16 cellular contexts compared by ENCODE assay signal in the genomic region with DNA sequence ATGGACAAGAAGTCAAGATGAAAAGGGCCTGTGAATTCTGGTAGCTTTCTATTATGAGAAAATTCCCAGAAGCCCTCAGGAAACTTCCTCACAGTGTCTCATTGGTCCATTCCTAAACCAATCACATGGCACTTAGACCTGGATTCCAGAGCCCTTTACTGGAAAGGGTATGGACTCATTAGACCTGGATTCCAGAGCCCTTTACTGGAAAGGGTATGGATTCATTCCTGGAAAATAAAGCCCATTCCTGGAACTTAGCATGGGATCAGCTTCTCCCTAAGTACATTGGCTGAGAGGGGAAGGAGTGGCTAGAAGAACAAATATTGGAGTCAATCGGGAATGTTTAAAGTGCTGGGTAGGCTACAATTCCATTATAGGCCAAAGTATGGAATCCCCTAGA. TPM values are rescaled to one million over a fixed set of nuclear protein-coding genes. Genes with fewer than 3 reads are reported as not detected.
DNase-seq lines count a peak whose midpoint lies in the region; ATAC-seq and TF ChIP-seq lines count a peak whose summit lies in the region.
"Had no signal": no experiment of that assay in that cellular context is flagged by ENCODE, and none has a peak within 500 bp of the region (broad histone marks: within the 10 kb centered on the region; RNA-seq: fewer than 3 reads in every experiment).

No MANE protein-coding gene starts in this region.

- H3K4me1 Mint-ChIP-seq in GM23338 (no peaks in the 10 kb centered on the region; the same call in 2 of the 3 replicates), neural progenitor cell (peaks cover under 1% of the 10 kb centered on the region)

- H3K79me2 ChIP-seq in GM23338 (replicated peaks; ENCODE audit: insufficient read depth) = peaks cover 10% of the 10 kb centered on the region
- H3K79me2 ChIP-seq in HCT116 (ENCODE audit: insufficient read depth, low read length) = peaks cover 14% of the 10 kb centered on the region
- peaks cover 11% of the 10 kb centered on the region for H3K79me2 ChIP-seq in neural progenitor cell (ENCODE audit: low read depth)

- no peak overlapping the region for H2BK5ac ChIP-seq in neuronal stem cell (ENCODE audit: low read length)

- no peak overlapping the region for H2BK120ac ChIP-seq in neuronal stem cell (ENCODE audit: low read depth, low read length)

- no peak for DNase-seq in GM23338 (ENCODE audit: low spot score)
- no peak for DNase-seq in HCT116 (ENCODE audit: low read depth, low spot score)
- DNase-seq in neural progenitor cell (ENCODE audit: low spot score) = no peak
- DNase-seq in neuronal stem cell (ENCODE audit: low spot score) = no peak
- DNase-seq in AG20443 (ENCODE audit: low spot score) = no peak
- no peak for DNase-seq in A673 (ENCODE audit: low spot score)
- DNase-seq: 8988T; Caco-2; Calu3; CD4-positive, alpha-beta T cell; CD8-positive, alpha-beta T cell; DMS79 treated with DMSO at 0.1 percent for 48 hours; GF-D8 had no signal

- H3K27ac ChIP-seq in GM23338 (ENCODE audit: low read depth) = no peak overlapping the region
- H3K27ac ChIP-seq in HCT116 (ENCODE audit: low read depth, low read length) = no peak overlapping the region
- H3K27ac ChIP-seq in neural progenitor cell = no peak overlapping the region
- no peak overlapping the region for H3K27ac ChIP-seq in neuronal stem cell (replicated peaks; ENCODE audit: low read length)
- H3K27ac ChIP-seq in A673 (ENCODE audit: low read depth, low read length, poor library complexity, severe bottlenecking) = no peak overlapping the region
- H3K27ac ChIP-seq: BLaER1 treated with 17β-estradiol and CSF1 and Interleukin-3, amounts not matched to agents 10 nM and 100 nM; C4-2B had no signal

- peaks cover 3% of the 10 kb centered on the region for H4K20me1 ChIP-seq in GM23338 (replicated peaks; ENCODE audit: insufficient read depth)
- peaks cover 1% of the 10 kb centered on the region; the same call in 1 of the 2 replicates for H4K20me1 ChIP-seq in HCT116 (ENCODE audit: insufficient read depth)
- H4K20me1 ChIP-seq in neural progenitor cell (ENCODE audit: low read depth) = peaks cover 10% of the 10 kb centered on the region

- POLR2A ChIA-PET in HCT116 (lab: Charles Lee) (no interaction called here), A673 (lab: Charles Lee; ENCODE audit: low non-redundant PET) (no interaction called here)

- no peak for TF ChIP-seq RAD21 in HCT116 (IDR thresholded peaks at IDR 0.05; ENCODE audit: low read depth)

- H4K91ac ChIP-seq in neuronal stem cell (ENCODE audit: low read depth, low read length, poor library complexity) = no peak overlapping the region

- H3K27me3 Mint-ChIP-seq in GM23338 (ENCODE audit: insufficient read depth, low read depth, poor library complexity) (peaks cover 19% of the 10 kb centered on the region), neural progenitor cell (ENCODE audit: insufficient read depth, low read depth) (peaks cover 3% of the 10 kb centered on the region)
- H3K27me3 Mint-ChIP-seq: CD4-positive, alpha-beta T cell had no signal

- H3K27me3 ChIP-seq in GM23338 (ENCODE audit: insufficient read depth) (peaks cover 7% of the 10 kb centered on the region; the same call in 1 of the 2 replicates), HCT116 (ENCODE audit: insufficient read depth, low read length) (peaks cover under 1% of the 10 kb centered on the region; the same call in 1 of the 2 replicates), neural progenitor cell (peaks cover 56% of the 10 kb centered on the region), neuronal stem cell (ENCODE audit: control insufficient read depth in 3 of 3, insufficient read depth in 3 of 3, low read depth in 1 of 3, low read length in 3 of 3) (peaks cover 0 to 22% (median 0%) of the 10 kb centered on the region in 3 experiments), A673 (replicated peaks; ENCODE audit: insufficient read depth, low read depth, low read length, poor library complexity) (no peaks in the 10 kb centered on the region)
- H3K27me3 ChIP-seq: BLaER1 treated with 17β-estradiol and CSF1 and Interleukin-3, amounts not matched to agents 10 nM and 100 nM had no signal

- H3F3A ChIP-seq in GM23338 (replicated peaks; ENCODE audit: low read depth) = no peaks in the 10 kb centered on the region
- H3F3A ChIP-seq in neural progenitor cell (ENCODE audit: low read depth) = peaks cover 2% of the 10 kb centered on the region

- H3K9ac ChIP-seq in HCT116 (ENCODE audit: low read length) (no peak overlapping the region), neural progenitor cell (no peak overlapping the region), neuronal stem cell (ENCODE audit: low read depth, low read length, poor library complexity) (no peak overlapping the region)
- H3K9ac ChIP-seq: BLaER1 treated with 17β-estradiol and CSF1 and Interleukin-3, amounts not matched to agents 10 nM and 100 nM had no signal

- H3K4me1 ChIP-seq in GM23338 (ENCODE audit: insufficient read depth) (no peaks in the 10 kb centered on the region), HCT116 (ENCODE audit: control insufficient read depth in 1 of 2, insufficient read depth in 2 of 2, low read length in 2 of 2) (peaks cover 6 to 14% of the 10 kb centered on the region in 2 experiments), neural progenitor cell (no peaks in the 10 kb centered on the region), neuronal stem cell (ENCODE audit: control insufficient read depth in 2 of 2, insufficient read depth in 1 of 2, low read depth in 1 of 2, low read length in 2 of 2) (peaks cover 0 to 1% of the 10 kb centered on the region in 2 donors), A673 (ENCODE audit: insufficient read depth, low read length, poor library complexity, severe bottlenecking) (no peaks in the 10 kb centered on the region)

- H3K4ac ChIP-seq in neuronal stem cell (ENCODE audit: low read length) = no peak overlapping the region

- H3K79me1 ChIP-seq in neuronal stem cell (ENCODE audit: low read depth, low read length) = peaks cover 2% of the 10 kb centered on the region

- H3K27ac Mint-ChIP-seq in GM23338 (no peak overlapping the region), neural progenitor cell (no peak overlapping the region)
- H3K27ac Mint-ChIP-seq: CD4-positive, alpha-beta T cell; CD8-positive, alpha-beta T cell had no signal

- H4K8ac ChIP-seq in neuronal stem cell (ENCODE audit: low read depth, low read length) = no peak overlapping the region

- H3K14ac ChIP-seq in neuronal stem cell (ENCODE audit: low read length) = no peak overlapping the region

- ATAC-seq in GM23338 = no peak
- no peak for ATAC-seq in HCT116
- no peak for ATAC-seq in HG02642 (IDR thresholded peaks at IDR 0.05; ENCODE audit: poor library complexity, unreplicated experiment)
- ATAC-seq: CD8-positive, alpha-beta T cell had no signal

- no peak overlapping the region for H3K4me2 ChIP-seq in GM23338
- H3K4me2 ChIP-seq in HCT116 (ENCODE audit: low read length) = no peak overlapping the region
- no peak overlapping the region for H3K4me2 ChIP-seq in neural progenitor cell
- no peak overlapping the region for H3K4me2 ChIP-seq in neuronal stem cell (ENCODE audit: insufficient read depth, low read length, poor library complexity, severe bottlenecking)
- H3K4me2 ChIP-seq: BLaER1 treated with 17β-estradiol and CSF1 and Interleukin-3, amounts not matched to agents 10 nM and 100 nM had no signal

- intact Hi-C loops in HCT116 (cut with micrococcal nuclease) = no loop called here
- intact Hi-C loops in A673 (cut with micrococcal nuclease; ENCODE audit: unreplicated experiment) = no loop called here

- H2BK12ac ChIP-seq in neuronal stem cell (ENCODE audit: low read length) = no peak overlapping the region

- no peak overlapping the region for H3K23ac ChIP-seq in neuronal stem cell (ENCODE audit: low read depth, low read length, poor library complexity)

- BruUV-seq in HCT116 (replicated peaks; lab: Mats Ljungman, UMichigan) (no TSS peak), A673 (replicated peaks; lab: Mats Ljungman, UMichigan) (no TSS peak)

- H3K36me3 ChIP-seq in GM23338 (ENCODE audit: insufficient read depth) (no peaks in the 10 kb centered on the region), HCT116 (ENCODE audit: control insufficient read depth in 1 of 2, insufficient read depth in 2 of 2, low read length in 2 of 2) (no peaks in the 10 kb centered on the region), neural progenitor cell (no peaks in the 10 kb centered on the region), neuronal stem cell (replicated peaks in 1 of 2; ENCODE audit: control insufficient read depth in 2 of 2, insufficient read depth in 2 of 2, low read length in 2 of 2) (no peaks in the 10 kb centered on the region), A673 (ENCODE audit: insufficient read depth, low read length, poor library complexity, severe bottlenecking) (no peaks in the 10 kb centered on the region)
- H3K36me3 ChIP-seq: BLaER1 treated with 17β-estradiol and CSF1 and Interleukin-3, amounts not matched to agents 10 nM and 100 nM had no signal

- H3K18ac ChIP-seq in neuronal stem cell (ENCODE audit: low read length) = no peak overlapping the region

- WGBS in neuronal stem cell (ENCODE audit: extremely low coverage in 2 of 2, insufficient read length in 2 of 2, insufficient replicate concordance in 1 of 2), 2 donors = no CpG with 5 or more reads among the region's 1 CpG

- RAD21 ChIA-PET in HCT116 (lab: Charles Lee; ENCODE audit: low non-redundant PET in 1 of 2, low total read pairs in 2 of 2, uncharacterized antibody in 2 of 2, unreplicated experiment in 2 of 2) = no interaction called here

- H3K9me3 ChIP-seq in HCT116 (ENCODE audit: control insufficient read depth in 1 of 2, insufficient read depth in 1 of 2, low read depth in 1 of 2, low read length in 2 of 2) (no peaks in the 10 kb centered on the region), neural progenitor cell (ENCODE audit: low read depth) (no peaks in the 10 kb centered on the region), neuronal stem cell (replicated peaks in 1 of 2; ENCODE audit: control insufficient read depth in 2 of 2, insufficient read depth in 1 of 2, low read depth in 1 of 2, low read length in 2 of 2) (no peaks in the 10 kb centered on the region), A673 (ENCODE audit: low read depth, low read length, poor library complexity, severe bottlenecking) (no peaks in the 10 kb centered on the region)
- H3K9me3 ChIP-seq: Caco-2 had no signal

- peaks cover 4% of the 10 kb centered on the region; the same call in 1 of the 3 replicates for H3K36me3 Mint-ChIP-seq in GM23338 (ENCODE audit: low read depth)
- no peaks in the 10 kb centered on the region for H3K36me3 Mint-ChIP-seq in neural progenitor cell

- no peak overlapping the region for H2AK5ac ChIP-seq in neuronal stem cell (ENCODE audit: low read depth, low read length)

- H3K9me3 Mint-ChIP-seq in GM23338 (0 out of 3 replicates have a peak, but pooled peaks cover 4% of the 10 kb centered on the region), neural progenitor cell (no peaks in the 10 kb centered on the region)
- H3K9me3 Mint-ChIP-seq: CD4-positive, alpha-beta T cell; CD8-positive, alpha-beta T cell had no signal

- H2BK15ac ChIP-seq in neuronal stem cell (ENCODE audit: low read length) = no peak overlapping the region

- no peak for TF ChIP-seq POLR2A in HCT116 (IDR thresholded peaks at IDR 0.05; ENCODE audit: borderline replicate concordance, extremely low read depth, insufficient read depth, insufficient read length)

- 0 out of 2 replicates have a peak overlapping the region, but pooled peaks have one; percentile 52 for H2AFZ ChIP-seq in GM23338
- H2AFZ ChIP-seq in HCT116 (ENCODE audit: low read depth, low read length, poor library complexity, severe bottlenecking) = peak overlapping the region; percentile 36
- peak overlapping the region; percentile 13 for H2AFZ ChIP-seq in neural progenitor cell (replicated peaks)
- H2AFZ ChIP-seq in neuronal stem cell (ENCODE audit: low read length) = peak overlapping the region; percentile 45

- 0 out of 2 replicates have a peak, but pooled peaks cover 3% of the 10 kb centered on the region for H3K9me2 ChIP-seq in GM23338 (ENCODE audit: insufficient read depth)
- H3K9me2 ChIP-seq in HCT116 (ENCODE audit: insufficient read depth) = no peaks in the 10 kb centered on the region

- CTCF ChIA-PET in HCT116 (lab: Charles Lee) = no interaction called here
- CTCF ChIA-PET in A673 (lab: Charles Lee) = interaction anchor here (0.6 kb wide), 1 partner anchor 1026 kb away, joined by 3 read pairs; no protein-coding TSS in a partner anchor

- TF ChIP-seq CTCF in GM23338 (conservative IDR thresholded peaks at IDR 0.05; ENCODE audit: low read depth in 2 of 2) (no peak), HCT116 (IDR thresholded peaks at IDR 0.05 in 2 of 3, conservative IDR thresholded peaks at IDR 0.05 in 1 of 3; ENCODE audit: borderline replicate concordance in 1 of 3, insufficient read depth in 1 of 3, low read depth in 2 of 3, low read length in 2 of 3) (no peak), neural progenitor cell (IDR thresholded peaks at IDR 0.05) (no peak), A673 (conservative IDR thresholded peaks at IDR 0.05; ENCODE audit: low read depth, low read length) (no peak)

- H3K4me3 Mint-ChIP-seq in GM23338 (no peak overlapping the region), neural progenitor cell (no peak overlapping the region)
- H3K4me3 Mint-ChIP-seq: CD4-positive, alpha-beta T cell; CD8-positive, alpha-beta T cell had no signal

- H3K4me3 ChIP-seq in GM23338 (no peak overlapping the region), HCT116 (replicated peaks in 1 of 2; ENCODE audit: low read depth in 1 of 2, low read length in 2 of 2) (no peak overlapping the region), neural progenitor cell (no peak overlapping the region), neuronal stem cell (ENCODE audit: low read length in 2 of 2) (no peak overlapping the region), A673 (ENCODE audit: low read depth, low read length, poor library complexity, severe bottlenecking) (no peak overlapping the region)
- H3K4me3 ChIP-seq: BLaER1 treated with 17β-estradiol and CSF1 and Interleukin-3, amounts not matched to agents 10 nM and 100 nM had no signal

RNA-seq across cellular contexts. Expression of a gene that starts 3.7 kb away (rescaled TPM):
- 31.3 and 46.4 TPM in 2 replicates for total RNA-seq in GM23338 (2014; rRNA removed; shearing (Covaris generic))
- polyA plus RNA-seq in GM23338 (2016; fragmentation: Nextera tagmentation; extraction: Ambion mirVana) = 47.2 and 59.4 TPM in 2 replicates
- total RNA-seq in HCT116 (2021; ENCODE audit: unreplicated experiment) (67.5 TPM), neural progenitor cell (ENCODE audit: low replicate concordance) (28.3 and 38.8 TPM in 2 replicates), A673 (2021) (31.9 and 33.6 TPM in 2 replicates)
- 15.7 and 16.0 TPM in 2 replicates for polyA plus RNA-seq in HCT116 (2012)
- polyA plus RNA-seq in neuronal stem cell (2013, experiment 1 of 2) = 68.0 TPM
- polyA plus RNA-seq in neuronal stem cell (2013, experiment 2 of 2) = 78.2 TPM
